Comparison of ENCODE assay signal across 14 cellular contexts in genomic region chr4:40627540-40627939, GRCh38. TPM values are rescaled to one million over a fixed set of nuclear protein-coding genes. Genes with fewer than 3 reads are reported as not detected.
DNase-seq lines count a peak whose midpoint lies in the region; ATAC-seq and TF ChIP-seq lines count a peak whose summit lies in the region.
"Had no signal": no experiment of that assay in that cellular context is flagged by ENCODE, and none has a peak within 500 bp of the region (broad histone marks: within the 10 kb centered on the region; RNA-seq: fewer than 3 reads in every experiment).

No MANE protein-coding gene starts in this region.

- no peaks in the 10 kb centered on the region for H3K9me3 Mint-ChIP-seq in T-helper 1 cell treated with Interleukin-12 subunit alpha and Interleukin-12 subunit beta and Interleukin-4 antibody, amounts not matched to agents 30 μg/mL and 1 μg/mL, for 36 hours
- no peaks in the 10 kb centered on the region for H3K9me3 Mint-ChIP-seq in CD4-positive, alpha-beta memory T cell
- H3K9me3 Mint-ChIP-seq: stimulated activated naive CD8-positive, alpha-beta T cell treated with anti-CD3 and anti-CD28 coated beads, Interleukin-15, Interleukin-2, amounts not matched to agents 100 ng/mL and 50 ng/mL, for 24 hours had no signal

- peak overlapping the region; percentile 100 for H3K27ac ChIP-seq in VCaP
- peak overlapping the region; percentile 18 for H3K27ac ChIP-seq in iPS-20b (ENCODE audit: low read length)
- peak overlapping the region in 4 of 5 donors; percentile 90 to 98 (median 92) for H3K27ac ChIP-seq in stomach
- no peak overlapping the region for H3K27ac ChIP-seq in CD4-positive, alpha-beta memory T cell (ENCODE audit: low read depth, low read length)
- H3K27ac ChIP-seq: HL-60 had no signal

- H3K4me1 ChIP-seq in iPS-20b (ENCODE audit: insufficient read depth, low read length) (peaks cover 37% of the 10 kb centered on the region), stomach (peaks cover 22 to 76% (median 41%) of the 10 kb centered on the region in 4 donors)
- H3K4me1 ChIP-seq in CD4-positive, alpha-beta memory T cell (ENCODE audit: insufficient read depth, low read length): peaks cover 8% of the 10 kb centered on the region

- H3K4me3 Mint-ChIP-seq in T-helper 1 cell treated with Interleukin-12 subunit alpha and Interleukin-12 subunit beta and Interleukin-4 antibody, amounts not matched to agents 30 μg/mL and 1 μg/mL, for 36 hours: peak overlapping the region; percentile 59
- peak overlapping the region in 1 of 8 donors; percentile 18 for H3K4me3 Mint-ChIP-seq in CD4-positive, alpha-beta memory T cell
- H3K4me3 Mint-ChIP-seq: stimulated activated naive CD8-positive, alpha-beta T cell treated with anti-CD3 and anti-CD28 coated beads, Interleukin-15, Interleukin-2, amounts not matched to agents 100 ng/mL and 50 ng/mL, for 24 hours had no signal

- H3K36me3 ChIP-seq in iPS-20b (ENCODE audit: insufficient read depth, low read depth, low read length) (peaks cover 4% of the 10 kb centered on the region; the same call in 1 of the 2 replicates), stomach (no peaks in the 10 kb centered on the region)
- no peaks in the 10 kb centered on the region for H3K36me3 ChIP-seq in CD4-positive, alpha-beta memory T cell (ENCODE audit: insufficient read depth, low read length)

- H3K27ac Mint-ChIP-seq in T-helper 1 cell treated with Interleukin-12 subunit alpha and Interleukin-12 subunit beta and Interleukin-4 antibody, amounts not matched to agents 30 μg/mL and 1 μg/mL, for 36 hours: peak overlapping the region; percentile 3
- H3K27ac Mint-ChIP-seq in CD4-positive, alpha-beta memory T cell: no peak overlapping the region
- H3K27ac Mint-ChIP-seq: stimulated activated naive CD8-positive, alpha-beta T cell treated with anti-CD3 and anti-CD28 coated beads, Interleukin-15, Interleukin-2, amounts not matched to agents 100 ng/mL and 50 ng/mL, for 24 hours had no signal

- H3K4me3 ChIP-seq in iPS-20b (ENCODE audit: low read length) (peak overlapping the region; percentile 92), stomach (peak overlapping the region; percentile 23 to 57 (median 42))
- H3K4me3 ChIP-seq in CD4-positive, alpha-beta memory T cell (ENCODE audit: low read length in 2 of 2): no peak overlapping the region

- intact Hi-C loops in stomach (cut with DNase I; ENCODE audit: low total_unique reads): no loop called here
- intact Hi-C loops in CD4-positive, alpha-beta memory T cell (cut with micrococcal nuclease): no loop called here

- TF ChIP-seq EP300 in stomach (IDR thresholded peaks at IDR 0.05): no peak

- H3K4me1 Mint-ChIP-seq in T-helper 1 cell treated with Interleukin-12 subunit alpha and Interleukin-12 subunit beta and Interleukin-4 antibody, amounts not matched to agents 30 μg/mL and 1 μg/mL, for 36 hours (ENCODE audit: low read depth): peaks cover 47% of the 10 kb centered on the region
- H3K4me1 Mint-ChIP-seq in CD4-positive, alpha-beta memory T cell: peaks cover 8 to 15% (median 12%) of the 10 kb centered on the region in 4 donors

- CTCF ChIA-PET in CD4-positive, alpha-beta memory T cell (lab: Charles Lee; ENCODE audit: partially characterized antibody): no interaction called here

- no peak for ATAC-seq in GM21576 (IDR thresholded peaks at IDR 0.05; ENCODE audit: unreplicated experiment)

- no peak for DNase-seq in T-helper 1 cell
- DNase-seq in stomach: no peak
- no peak for DNase-seq in CD4-positive, alpha-beta memory T cell
- DNase-seq in NCI-H2227 (lab: John Stamatoyannopoulos, UW; ENCODE audit: unreplicated experiment): no peak
- DNase-seq: activated naive CD4-positive, alpha-beta T cell treated with anti-CD3 and anti-CD28 coated beads, Interleukin-2, amount 50 U/mL, for 16 hours; caudate nucleus; HCEC 1CT had no signal

- POLR2A ChIA-PET in CD4-positive, alpha-beta memory T cell (lab: Charles Lee; ENCODE audit: partially characterized antibody): no interaction called here

- peaks cover 3% of the 10 kb centered on the region for H3K36me3 Mint-ChIP-seq in T-helper 1 cell treated with Interleukin-12 subunit alpha and Interleukin-12 subunit beta and Interleukin-4 antibody, amounts not matched to agents 30 μg/mL and 1 μg/mL, for 36 hours (ENCODE audit: low read depth)
- no peaks in the 10 kb centered on the region for H3K36me3 Mint-ChIP-seq in CD4-positive, alpha-beta memory T cell

- TF ChIP-seq POLR2A in stomach (IDR thresholded peaks at IDR 0.05): no peak

- peak overlapping the region; percentile 91 for H3K9ac ChIP-seq in iPS-20b (ENCODE audit: low read depth, low read length)

- peaks cover 32% of the 10 kb centered on the region for H3K27me3 Mint-ChIP-seq in T-helper 1 cell treated with Interleukin-12 subunit alpha and Interleukin-12 subunit beta and Interleukin-4 antibody, amounts not matched to agents 30 μg/mL and 1 μg/mL, for 36 hours (ENCODE audit: low read depth)
- H3K27me3 Mint-ChIP-seq in CD4-positive, alpha-beta memory T cell: peaks cover 31 to 38% of the 10 kb centered on the region in 2 donors

- H3K27me3 ChIP-seq in iPS-20b (ENCODE audit: insufficient read depth, low read length) (no peaks in the 10 kb centered on the region; the same call in 1 of the 2 replicates), stomach (peaks cover 0 to 4% (median 0%) of the 10 kb centered on the region in 3 donors)
- peaks cover 4% of the 10 kb centered on the region for H3K27me3 ChIP-seq in CD4-positive, alpha-beta memory T cell (ENCODE audit: insufficient read depth, low read length)

- TF ChIP-seq CTCF in VCaP (conservative IDR thresholded peaks at IDR 0.05) (no peak), stomach (IDR thresholded peaks at IDR 0.05) (no peak)

- WGBS in stomach, 5 donors: 24 to 60% (median 43%) methylated on average over 1 of the region's 1 CpG

- no peaks in the 10 kb centered on the region for H3K9me3 ChIP-seq in iPS-20b (ENCODE audit: insufficient read depth, low read depth, low read length)
- H3K9me3 ChIP-seq in stomach: no peaks in the 10 kb centered on the region
- no peaks in the 10 kb centered on the region for H3K9me3 ChIP-seq in CD4-positive, alpha-beta memory T cell (ENCODE audit: control insufficient read depth in 1 of 2, low read length in 2 of 2)

RNA-seq across cellular contexts. Expression of gene RBM47, which starts 2.1 kb away (rescaled TPM):
- 100 to 1,000 TPM; 124 to 448 (median 207) TPM for total RNA-seq in stomach
- 10 to 100 TPM; 18.5 to 66.9 (median 34.5) TPM for polyA plus RNA-seq in stomach
- total RNA-seq in CD4-positive, alpha-beta memory T cell: 1 to 10 TPM; 1.5 TPM
- polyA plus RNA-seq in CD4-positive, alpha-beta memory T cell: under 1 TPM; 0.10 to 0.26 TPM
- total RNA-seq: endothelial cell of umbilical vein had no signal
- polyA plus RNA-seq: endothelial cell of umbilical vein had no signal

Comparison
In these comparisons a context has a peak if more than half of its experiments do, and no peak if none do; other contexts are left out.
1. H3K4me3 ChIP-seq: peak in iPS-20b (single experiment) and stomach (4 of 4); none in CD4-positive, alpha-beta memory T cell (0 of 2).
2. RNA of gene RBM47, which starts 2.1 kb away (total RNA-seq): 124 to 448 TPM in stomach; 1.5 TPM in CD4-positive, alpha-beta memory T cell; every median in the first group is over 10 times any median in the second.